Comparison of ENCODE assay signal across 8 cellular contexts in genomic region chr3:115217678-115218451, GRCh38.
DNase-seq lines count a peak whose midpoint lies in the region; FAIRE-seq and TF ChIP-seq lines count a peak whose summit lies in the region.

No MANE protein-coding gene starts in this region.

- H3K4me1 ChIP-seq in HUES6 (ENCODE audit: control insufficient read depth, insufficient read depth, low read length), result peaks cover 17% of the 10 kb centered on the region
- no peaks in the 10 kb centered on the region for H3K4me1 ChIP-seq in mammary epithelial cell (ENCODE audit: insufficient read depth, low read length)
- peaks cover 4% of the 10 kb centered on the region for H3K4me1 ChIP-seq in keratinocyte (ENCODE audit: control insufficient read depth, extremely low read depth, insufficient read depth, low read length)

- no peaks in the 10 kb centered on the region for H3K36me3 ChIP-seq in HUES6 (ENCODE audit: control insufficient read depth, insufficient read depth, low read length)
- H3K36me3 ChIP-seq in mammary epithelial cell (ENCODE audit: insufficient read depth, low read length), result no peaks in the 10 kb centered on the region
- no peaks in the 10 kb centered on the region for H3K36me3 ChIP-seq in keratinocyte (ENCODE audit: control insufficient read depth in 2 of 2, extremely low read depth in 1 of 2, insufficient read depth in 2 of 2, low read length in 2 of 2)

- H3K27me3 ChIP-seq in HUES6 (ENCODE audit: control insufficient read depth, insufficient read depth, low read length) (no peaks in the 10 kb centered on the region), mammary epithelial cell (ENCODE audit: insufficient read depth, low read length) (no peaks in the 10 kb centered on the region), keratinocyte (ENCODE audit: control insufficient read depth, extremely low read depth, insufficient read depth, low read length) (peaks cover 4% of the 10 kb centered on the region)

- no TSS peak for BruUV-seq in mammary epithelial cell (replicated peaks; lab: Mats Ljungman, UMichigan)

- H2AFZ ChIP-seq in mammary epithelial cell (ENCODE audit: low read depth, low read length) (peak overlapping the region; percentile 9), keratinocyte (ENCODE audit: control insufficient read depth, low read length) (no peak overlapping the region)

- TF ChIP-seq CTCF in 22Rv1 (IDR thresholded peaks at IDR 0.05) (peak; percentile 76), mammary epithelial cell (conservative IDR thresholded peaks at IDR 0.05 in 1 of 2, IDR thresholded peaks at IDR 0.05 in 1 of 2; ENCODE audit: extremely low read depth in 1 of 2, insufficient read depth in 1 of 2, low read depth in 1 of 2, low read length in 2 of 2) (peak; percentile 72), keratinocyte (optimal IDR thresholded peaks at IDR 0.05 in 1 of 3, IDR thresholded peaks at IDR 0.05 in 1 of 3, conservative IDR thresholded peaks at IDR 0.05 in 1 of 3; ENCODE audit: extremely low read depth in 1 of 3, insufficient read depth in 2 of 3, low read length in 3 of 3) (peak in 2 of 3 experiments; percentile 44 to 63)

- DNase-seq in GM04504 (ENCODE audit: low read depth) (peak; percentile 37), NCI-H774 (lab: John Stamatoyannopoulos, UW) (peak; percentile 21), mammary epithelial cell (peak; percentile 56), keratinocyte (ENCODE audit: low read depth, low spot score) (no peak), stromal cell of bone marrow (ENCODE audit: low read depth) (peak; percentile 50), ureter (ENCODE audit: low spot score) (no peak)

- intact Hi-C loops in mammary epithelial cell (cut with micrococcal nuclease), result loop anchor here (1.0 kb wide), 5 partner anchors 218 to 601 kb away; no protein-coding TSS in a partner anchor

- peak; percentile 55 for FAIRE-seq in keratinocyte (lab: Jason Lieb, UNC)

- dilution Hi-C loops in mammary epithelial cell (cut with HindIII; ENCODE audit: low sequenced_read_pairs), result no loop called here
- dilution Hi-C loops in keratinocyte (cut with MboI; ENCODE audit: extremely low pct_ligation_motif_present, low sequenced_read_pairs), result no loop called here

- H3K9me3 ChIP-seq in HUES6 (ENCODE audit: control insufficient read depth, insufficient read depth, low read depth, low read length) (no peaks in the 10 kb centered on the region), mammary epithelial cell (replicated peaks; ENCODE audit: insufficient read depth, low read length) (no peaks in the 10 kb centered on the region), keratinocyte (ENCODE audit: control insufficient read depth, low read depth, low read length) (no peaks in the 10 kb centered on the region)

- H3K4me3 ChIP-seq in HUES6 (ENCODE audit: low read depth, low read length), result 0 out of 2 replicates have a peak overlapping the region, but pooled peaks have one; percentile 4
- no peak overlapping the region for H3K4me3 ChIP-seq in mammary epithelial cell (replicated peaks in 1 of 3; ENCODE audit: insufficient read depth in 1 of 3, low read depth in 2 of 3, low read length in 3 of 3)
- H3K4me3 ChIP-seq in keratinocyte (ENCODE audit: control insufficient read depth in 2 of 3, extremely low read depth in 1 of 3, insufficient read depth in 2 of 3, low read depth in 1 of 3, low read length in 3 of 3), result no peak overlapping the region

- H3K4me2 ChIP-seq in mammary epithelial cell (ENCODE audit: insufficient read depth, low read depth, low read length) (peak overlapping the region; percentile 37), keratinocyte (ENCODE audit: control insufficient read depth, extremely low read depth, insufficient read depth, low read depth, low read length) (peak overlapping the region; percentile 25)

- in situ Hi-C loops in mammary epithelial cell (cut with MboI; ENCODE audit: low sequenced_read_pairs in 2 of 2), result loop anchor here (10.0 to 25.0 kb wide), 4 partner anchors 219 to 597 kb away; no protein-coding TSS in a partner anchor

- 40% methylated on average over 7 of the region's 7 CpGs for WGBS in mammary epithelial cell (ENCODE audit: low coverage, missing lambda C conversion rate)

- H3K27ac ChIP-seq in 22Rv1 (no peak overlapping the region), HUES6 (ENCODE audit: low read depth, low read length) (no peak overlapping the region), mammary epithelial cell (ENCODE audit: insufficient read depth, low read depth, low read length) (no peak overlapping the region), keratinocyte (ENCODE audit: control insufficient read depth, insufficient read depth, low read length) (no peak overlapping the region)

- H3K79me2 ChIP-seq in mammary epithelial cell (ENCODE audit: insufficient read depth, low read length) (no peaks in the 10 kb centered on the region), keratinocyte (ENCODE audit: control insufficient read depth, insufficient read depth, low read length) (no peaks in the 10 kb centered on the region)

- H3K9me1 ChIP-seq in keratinocyte (ENCODE audit: control insufficient read depth, extremely low read depth, insufficient read depth, low read length), result no peaks in the 10 kb centered on the region

- H3K9ac ChIP-seq in HUES6 (ENCODE audit: low read length) (no peak overlapping the region), mammary epithelial cell (ENCODE audit: insufficient read depth, low read length) (no peak overlapping the region), keratinocyte (ENCODE audit: control insufficient read depth, extremely low read depth, insufficient read depth, low read length) (no peak overlapping the region)

- CTCF ChIA-PET in mammary epithelial cell (lab: Charles Lee; ENCODE audit: low non-redundant PET), result interaction anchor here (0.6 to 0.9 kb wide), 3 partner anchors 121 to 597 kb away, joined by 3 to 5 read pairs (median 3); no protein-coding TSS in a partner anchor

- H4K20me1 ChIP-seq in mammary epithelial cell (ENCODE audit: insufficient read depth, low read length), result no peaks in the 10 kb centered on the region
- H4K20me1 ChIP-seq in keratinocyte (ENCODE audit: control insufficient read depth, extremely low read depth, insufficient read depth, low read length), result no peaks in the 10 kb centered on the region

Comparison
In these comparisons a context has a peak if more than half of its experiments do, and no peak if none do; other contexts are left out.
1. DNase-seq: peak in GM04504 (single experiment), NCI-H774 (single experiment), mammary epithelial cell (single experiment) and stromal cell of bone marrow (single experiment); none in keratinocyte (single experiment) and ureter (single experiment).
2. Peak in every context shown above with its lines, with median percentiles within 50 percentile points of each other: CTCF ChIP-seq.